ENCODE assay signal across 1 cellular context in genomic region chr16:88811600-88811849, GRCh38.
TF ChIP-seq lines count a peak whose summit lies in the region.

No MANE protein-coding gene starts in this region.

TF ChIP-seq in HepG2, 621 proteins besides CTCF, POLR2A, EP300 and RAD21 (continued from another document and continues in another):
- TF ChIP-seq AHDC1 (CRISPR knock-in tag; IDR thresholded peaks at IDR 0.05; ENCODE audit: borderline replicate concordance) (peak; percentile 22; the same call in 1 of the 2 replicates), FOXA3 (CRISPR knock-in tag; IDR thresholded peaks at IDR 0.05) (peak; percentile 18; the same call in 1 of the 2 replicates), ZNF569 (CRISPR knock-in tag; IDR thresholded peaks at IDR 0.05; ENCODE audit: borderline replicate concordance) (no peak; the same call in 1 of the 2 replicates), NR2F6 (IDR thresholded peaks at IDR 0.05) (no peak), NR2F6 (CRISPR knock-in tag; IDR thresholded peaks at IDR 0.05) (no peak), TSC22D2 (CRISPR knock-in tag; IDR thresholded peaks at IDR 0.05; ENCODE audit: borderline replicate concordance) (no peak), ATRX (CRISPR knock-in tag; IDR thresholded peaks at IDR 0.05; ENCODE audit: borderline replicate concordance) (no peak), ARID5B (CRISPR knock-in tag; IDR thresholded peaks at IDR 0.05) (no peak; the same call in 1 of the 2 replicates), NFYC (CRISPR knock-in tag; IDR thresholded peaks at IDR 0.05) (no peak), REL (CRISPR knock-in tag; conservative IDR thresholded peaks at IDR 0.05) (0 out of 2 replicates have a peak, but pooled peaks have one; percentile 95), TMF1 (CRISPR knock-in tag; IDR thresholded peaks at IDR 0.05; ENCODE audit: low read depth) (peak; percentile 95; the same call in 1 of the 2 replicates), FOXC1 (CRISPR knock-in tag; IDR thresholded peaks at IDR 0.05; ENCODE audit: borderline replicate concordance) (no peak), SATB2 (CRISPR knock-in tag; IDR thresholded peaks at IDR 0.05) (peak; percentile 31; the same call in 1 of the 2 replicates), FOXK1 (CRISPR knock-in tag; IDR thresholded peaks at IDR 0.05; ENCODE audit: borderline replicate concordance, low read depth) (0 out of 2 replicates have a peak, but pooled peaks have one; percentile 9), HHEX (CRISPR knock-in tag; IDR thresholded peaks at IDR 0.05) (no peak), ZNF75D (CRISPR knock-in tag; IDR thresholded peaks at IDR 0.05; ENCODE audit: borderline replicate concordance) (0 out of 2 replicates have a peak, but pooled peaks have one; percentile 86), MAFK (conservative IDR thresholded peaks at IDR 0.05 in 1 of 2, IDR thresholded peaks at IDR 0.05 in 1 of 2; ENCODE audit: low read length in 2 of 2) (no peak), ZNF768 (CRISPR knock-in tag; IDR thresholded peaks at IDR 0.05) (peak; percentile 59; the same call in 1 of the 2 replicates), NFKBIZ (CRISPR knock-in tag; IDR thresholded peaks at IDR 0.05) (no peak; the same call in 1 of the 2 replicates), ZGPAT (CRISPR knock-in tag; IDR thresholded peaks at IDR 0.05) (peak; percentile 97), ARNT2 (CRISPR knock-in tag; IDR thresholded peaks at IDR 0.05; ENCODE audit: low read depth) (no peak; the same call in 1 of the 2 replicates), ZNF574 (CRISPR knock-in tag; IDR thresholded peaks at IDR 0.05) (0 out of 2 replicates have a peak, but pooled peaks have one; percentile 35), ZFY (CRISPR knock-in tag; IDR thresholded peaks at IDR 0.05) (peak; percentile 92; the same call in 1 of the 2 replicates), ZNF451 (CRISPR knock-in tag; IDR thresholded peaks at IDR 0.05) (no peak), SMAD9 (CRISPR knock-in tag; IDR thresholded peaks at IDR 0.05) (0 out of 2 replicates have a peak, but pooled peaks have one; percentile 6)
- TF ChIP-seq, protein P1, sequence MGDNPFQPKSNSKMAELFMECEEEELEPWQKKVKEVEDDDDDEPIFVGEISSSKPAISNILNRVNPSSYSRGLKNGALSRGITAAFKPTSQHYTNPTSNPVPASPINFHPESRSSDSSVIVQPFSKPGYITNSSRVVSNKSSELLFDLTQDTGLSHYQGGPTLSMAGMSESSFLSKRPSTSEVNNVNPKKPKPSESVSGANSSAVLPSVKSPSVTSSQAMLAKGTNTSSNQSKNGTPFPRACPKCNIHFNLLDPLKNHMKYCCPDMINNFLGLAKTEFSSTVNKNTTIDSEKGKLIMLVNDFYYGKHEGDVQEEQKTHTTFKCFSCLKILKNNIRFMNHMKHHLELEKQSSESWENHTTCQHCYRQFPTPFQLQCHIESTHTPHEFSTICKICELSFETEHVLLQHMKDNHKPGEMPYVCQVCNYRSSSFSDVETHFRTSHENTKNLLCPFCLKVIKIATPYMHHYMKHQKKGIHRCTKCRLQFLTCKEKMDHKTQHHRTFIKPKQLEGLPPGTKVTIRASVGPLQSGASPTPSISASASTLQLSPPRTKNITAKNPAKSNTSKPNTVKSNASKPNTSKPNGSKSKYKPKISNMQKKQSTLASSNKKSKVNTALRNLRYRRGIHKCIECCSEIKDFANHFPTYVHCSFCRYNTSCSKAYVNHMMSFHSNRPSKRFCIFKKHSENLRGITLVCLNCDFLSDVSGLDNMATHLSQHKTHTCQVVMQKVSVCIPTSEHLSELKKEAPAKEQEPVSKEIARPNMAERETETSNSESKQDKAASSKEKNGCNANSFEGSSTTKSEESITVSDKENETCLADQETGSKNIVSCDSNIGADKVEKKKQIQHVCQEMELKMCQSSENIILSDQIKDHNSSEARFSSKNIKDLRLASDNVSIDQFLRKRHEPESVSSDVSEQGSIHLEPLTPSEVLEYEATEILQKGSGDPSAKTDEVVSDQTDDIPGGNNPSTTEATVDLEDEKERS (CRISPR knock-in tag; IDR thresholded peaks at IDR 0.05), result no peak
- TF ChIP-seq, protein P2, sequence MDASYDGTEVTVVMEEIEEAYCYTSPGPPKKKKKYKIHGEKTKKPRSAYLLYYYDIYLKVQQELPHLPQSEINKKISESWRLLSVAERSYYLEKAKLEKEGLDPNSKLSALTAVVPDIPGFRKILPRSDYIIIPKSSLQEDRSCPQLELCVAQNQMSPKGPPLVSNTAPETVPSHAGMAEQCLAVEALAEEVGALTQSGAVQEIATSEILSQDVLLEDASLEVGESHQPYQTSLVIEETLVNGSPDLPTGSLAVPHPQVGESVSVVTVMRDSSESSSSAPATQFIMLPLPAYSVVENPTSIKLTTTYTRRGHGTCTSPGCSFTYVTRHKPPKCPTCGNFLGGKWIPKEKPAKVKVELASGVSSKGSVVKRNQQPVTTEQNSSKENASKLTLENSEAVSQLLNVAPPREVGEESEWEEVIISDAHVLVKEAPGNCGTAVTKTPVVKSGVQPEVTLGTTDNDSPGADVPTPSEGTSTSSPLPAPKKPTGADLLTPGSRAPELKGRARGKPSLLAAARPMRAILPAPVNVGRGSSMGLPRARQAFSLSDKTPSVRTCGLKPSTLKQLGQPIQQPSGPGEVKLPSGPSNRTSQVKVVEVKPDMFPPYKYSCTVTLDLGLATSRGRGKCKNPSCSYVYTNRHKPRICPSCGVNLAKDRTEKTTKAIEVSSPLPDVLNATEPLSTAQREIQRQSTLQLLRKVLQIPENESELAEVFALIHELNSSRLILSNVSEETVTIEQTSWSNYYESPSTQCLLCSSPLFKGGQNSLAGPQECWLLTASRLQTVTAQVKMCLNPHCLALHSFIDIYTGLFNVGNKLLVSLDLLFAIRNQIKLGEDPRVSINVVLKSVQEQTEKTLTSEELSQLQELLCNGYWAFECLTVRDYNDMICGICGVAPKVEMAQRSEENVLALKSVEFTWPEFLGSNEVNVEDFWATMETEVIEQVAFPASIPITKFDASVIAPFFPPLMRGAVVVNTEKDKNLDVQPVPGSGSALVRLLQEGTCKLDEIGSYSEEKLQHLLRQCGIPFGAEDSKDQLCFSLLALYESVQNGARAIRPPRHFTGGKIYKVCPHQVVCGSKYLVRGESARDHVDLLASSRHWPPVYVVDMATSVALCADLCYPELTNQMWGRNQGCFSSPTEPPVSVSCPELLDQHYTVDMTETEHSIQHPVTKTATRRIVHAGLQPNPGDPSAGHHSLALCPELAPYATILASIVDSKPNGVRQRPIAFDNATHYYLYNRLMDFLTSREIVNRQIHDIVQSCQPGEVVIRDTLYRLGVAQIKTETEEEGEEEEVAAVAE (CRISPR knock-in tag; IDR thresholded peaks at IDR 0.05; ENCODE audit: borderline replicate concordance), result no peak
- TF ChIP-seq, protein P3, sequence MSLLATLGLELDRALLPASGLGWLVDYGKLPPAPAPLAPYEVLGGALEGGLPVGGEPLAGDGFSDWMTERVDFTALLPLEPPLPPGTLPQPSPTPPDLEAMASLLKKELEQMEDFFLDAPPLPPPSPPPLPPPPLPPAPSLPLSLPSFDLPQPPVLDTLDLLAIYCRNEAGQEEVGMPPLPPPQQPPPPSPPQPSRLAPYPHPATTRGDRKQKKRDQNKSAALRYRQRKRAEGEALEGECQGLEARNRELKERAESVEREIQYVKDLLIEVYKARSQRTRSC (CRISPR knock-in tag; IDR thresholded peaks at IDR 0.05; ENCODE audit: low read depth), result 0 out of 2 replicates have a peak, but pooled peaks have one; percentile 71
